Comparison of ENCODE assay signal across 1 cellular context in the genomic region with DNA sequence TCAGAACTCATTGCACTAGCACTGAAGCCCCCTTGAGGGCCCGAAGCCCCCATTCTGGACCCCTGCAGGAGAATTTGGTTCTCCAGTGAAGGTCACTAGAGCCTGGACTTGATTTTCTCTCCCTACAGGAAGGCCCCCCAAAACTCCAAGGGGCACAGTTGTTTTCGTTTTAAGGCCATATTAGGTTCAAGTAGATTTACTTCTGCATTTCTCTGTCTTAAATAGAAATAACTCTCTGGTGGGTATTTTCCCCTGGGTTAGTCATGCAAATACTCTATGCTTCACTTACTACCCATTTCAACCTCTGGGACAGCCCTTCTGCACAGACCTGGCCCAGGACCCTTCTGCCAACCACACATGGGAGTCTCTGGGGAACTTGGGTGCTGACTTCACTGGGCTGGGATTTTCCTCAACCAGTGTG.
TF ChIP-seq lines count a peak whose summit lies in the region.

No MANE protein-coding gene starts in this region.

TF ChIP-seq in H1, 55 proteins besides CTCF, POLR2A, EP300 and RAD21:
- TF ChIP-seq TBP (IDR thresholded peaks at IDR 0.05; ENCODE audit: low read depth, low read length) = no peak
- TF ChIP-seq CBX8 (IDR thresholded peaks at IDR 0.05; ENCODE audit: borderline replicate concordance, low read depth, low read length) = no peak
- no peak for TF ChIP-seq RFX5 (IDR thresholded peaks at IDR 0.05; ENCODE audit: borderline replicate concordance, low read depth, low read length)
- TF ChIP-seq KDM5A (IDR thresholded peaks at IDR 0.05; ENCODE audit: low read length) = no peak
- TF ChIP-seq SP2 (IDR thresholded peaks at IDR 0.05; ENCODE audit: low read length) = no peak
- no peak for TF ChIP-seq CEBPB (IDR thresholded peaks at IDR 0.05; ENCODE audit: low read depth, low read length)
- no peak for TF ChIP-seq ZNF274 (IDR thresholded peaks at IDR 0.05; ENCODE audit: borderline replicate concordance, extremely low read depth, low read length)
- no peak for TF ChIP-seq POU5F1 (IDR thresholded peaks at IDR 0.05; ENCODE audit: low read depth, low read length)
- no peak for TF ChIP-seq JUN (IDR thresholded peaks at IDR 0.05; ENCODE audit: low read depth, low read length)
- TF ChIP-seq RBBP5 (IDR thresholded peaks at IDR 0.05; ENCODE audit: borderline replicate concordance, low read depth, low read length) = no peak
- no peak for TF ChIP-seq TEAD4 (IDR thresholded peaks at IDR 0.05; ENCODE audit: low read depth, low read length)
- no peak for TF ChIP-seq CTBP2 (IDR thresholded peaks at IDR 0.05; ENCODE audit: borderline replicate concordance, insufficient read depth, insufficient read length, low read length)
- no peak for TF ChIP-seq SP4 (IDR thresholded peaks at IDR 0.05; ENCODE audit: low read length)
- no peak for TF ChIP-seq SUZ12 (IDR thresholded peaks at IDR 0.05; ENCODE audit: low read length)
- TF ChIP-seq SIRT6 (IDR thresholded peaks at IDR 0.05; ENCODE audit: low read length) = no peak
